8 cellular contexts compared by ENCODE assay signal in genomic region chr20:37384683-37385174, GRCh38. TPM values are rescaled to one million over a fixed set of nuclear protein-coding genes. Genes with fewer than 3 reads are reported as not detected.
DNase-seq lines count a peak whose midpoint lies in the region; ATAC-seq and TF ChIP-seq lines count a peak whose summit lies in the region.

No MANE protein-coding gene starts in this region.

- peak; percentile 59 for ATAC-seq in GM21737 (IDR thresholded peaks at IDR 0.05; ENCODE audit: unreplicated experiment)
- peak; percentile 95 to 98 for ATAC-seq in naive thymus-derived CD8-positive, alpha-beta T cell

- H3K4me3 ChIP-seq in BJ (ENCODE audit: low read depth, low read length) = no peak overlapping the region

- no peaks in the 10 kb centered on the region for H3K36me3 Mint-ChIP-seq in naive thymus-derived CD8-positive, alpha-beta T cell

- CTCF ChIA-PET in BJ (lab: Yijun Ruan, JAX) = interaction anchor here (0.6 to 11.1 kb wide), 28 partner anchors 9 to 189 kb away, joined by 3 to 173 read pairs (median 4); partner anchors contain the start of gene BLCAP

- H3K27me3 Mint-ChIP-seq in naive thymus-derived CD8-positive, alpha-beta T cell = peaks cover 0 to 3% (median 0%) of the 10 kb centered on the region in 5 donors

- POLR2A ChIA-PET in BJ (lab: Charles Lee) = no interaction called here
- POLR2A ChIA-PET in naive thymus-derived CD8-positive, alpha-beta T cell (lab: Charles Lee) = interaction anchor here (1.3 kb wide), 2 partner anchors 95 to 206 kb away, joined by 3 to 6 read pairs; partner anchors contain the start of genes MANBAL, MROH8 and RPN2

- peak; percentile 82 for TF ChIP-seq CTCF in BJ (IDR thresholded peaks at IDR 0.05; ENCODE audit: insufficient read depth, low read depth, low read length)

- H3K4me1 Mint-ChIP-seq in naive thymus-derived CD8-positive, alpha-beta T cell = peaks cover 5 to 19% (median 7%) of the 10 kb centered on the region in 4 donors

- no peaks in the 10 kb centered on the region for H3K9me3 Mint-ChIP-seq in naive thymus-derived CD8-positive, alpha-beta T cell

- DNase-seq in BJ (ENCODE audit: low read depth) = no peak
- peak; percentile 18 for DNase-seq in NCI-H69 (lab: John Stamatoyannopoulos, UW)
- peak; percentile 28 for DNase-seq in activated CD8-positive, alpha-beta memory T cell treated with anti-CD3 and anti-CD28 coated beads, Interleukin-2, amount 50 U/mL, for 1 hour (ENCODE audit: extremely low read depth)
- DNase-seq in erythroblast (lab: John Stamatoyannopoulos, UW) = peak; percentile 76 to 88
- DNase-seq in naive thymus-derived CD8-positive, alpha-beta T cell = peak; percentile 56 to 81 (median 77)
- DNase-seq in stimulated activated naive CD4-positive, alpha-beta T cell (lab: John Stamatoyannopoulos, UW) = peak; percentile 32 to 84 (median 64)
- DNase-seq in NCI-H2081 treated with DMSO at 0.1 percent for 48 hours (lab: John Stamatoyannopoulos, UW) = no peak

- no peaks in the 10 kb centered on the region for H3K27me3 ChIP-seq in BJ (ENCODE audit: control insufficient read depth, insufficient read depth, low read length)

- peaks cover 39% of the 10 kb centered on the region for H3K36me3 ChIP-seq in BJ (ENCODE audit: control insufficient read depth, insufficient read depth, low read length)

- H3K27ac Mint-ChIP-seq in naive thymus-derived CD8-positive, alpha-beta T cell = peak overlapping the region in 3 of 10 donors; percentile 75 to 84 (median 82)

- H3K4me3 Mint-ChIP-seq in naive thymus-derived CD8-positive, alpha-beta T cell = peak overlapping the region; percentile 65 to 88 (median 84)

- TF ChIP-seq POLR2A in erythroblast (IDR thresholded peaks at IDR 0.05; ENCODE audit: low read length) = no peak

RNA-seq across cellular contexts. Expression of gene SRC, which starts 38.8 kb away (rescaled TPM):
- polyA plus RNA-seq in BJ (2011; rRNA removed) = 25.1 and 35.4 TPM in 2 replicates
- 49.2 and 53.2 TPM in 2 replicates for polyA minus RNA-seq in BJ (2011; rRNA and poly(A)+ RNA removed)
- total RNA-seq in naive thymus-derived CD8-positive, alpha-beta T cell = 1 to 10 TPM in 1 of 2 experiments, under 1 TPM in 1; 0.60 to 2.4 TPM
- under 1 TPM in 1 of 3 donors, not detected in 2; 0.07 TPM for polyA plus RNA-seq in naive thymus-derived CD8-positive, alpha-beta T cell

Comparison
In these comparisons a context has a peak if more than half of its experiments do, and no peak if none do; other contexts are left out.
1. DNase-seq: peak in NCI-H69 (single experiment), activated CD8-positive, alpha-beta memory T cell treated with anti-CD3 and anti-CD28 coated beads, Interleukin-2, amount 50 U/mL, for 1 hour (single experiment), erythroblast (2 of 2), naive thymus-derived CD8-positive, alpha-beta T cell (10 of 10) and stimulated activated naive CD4-positive, alpha-beta T cell (6 of 6); none in BJ (single experiment) and NCI-H2081 treated with DMSO at 0.1 percent for 48 hours (single experiment).
2. RNA of gene SRC, which starts 38.8 kb away (polyA plus RNA-seq): 25.1 to 35.4 TPM in BJ; 0.07 TPM in naive thymus-derived CD8-positive, alpha-beta T cell; every median in the first group is over 10 times any median in the second.